Comparison of ENCODE assay signal across 25 cellular contexts in genomic region chr4:70841951-70842350, GRCh38. TPM values are rescaled to one million over a fixed set of nuclear protein-coding genes. Genes with fewer than 3 reads are reported as not detected.
DNase-seq lines count a peak whose midpoint lies in the region; ATAC-seq, FAIRE-seq and TF ChIP-seq lines count a peak whose summit lies in the region.
"Had no signal": no experiment of that assay in that cellular context is flagged by ENCODE, and none has a peak within 500 bp of the region (broad histone marks: within the 10 kb centered on the region; RNA-seq: fewer than 3 reads in every experiment).

No MANE protein-coding gene starts in this region.

- intact Hi-C loops in left ventricle myocardium inferior (cut with micrococcal nuclease) (no loop called here), Right ventricle myocardium inferior (cut with DNase I) (loop anchor here (2.0 kb wide), 1 partner anchor 61 kb away; the partner anchor contains the start of gene MOB1B), kidney (cut with DNase I) (no loop called here)

- ATAC-seq in Right ventricle myocardium inferior = no peak
- no peak for ATAC-seq in stimulated activated memory B cell treated with anti-CD40 and anti-IgM and Interleukin-4, amounts not matched to agents 10 μg/mL and 1 μg/mL and 100 μg/mL, for 72 hours
- ATAC-seq: K562; left cardiac atrium; naive thymus-derived CD4-positive, alpha-beta T cell; PC-3 had no signal

- no peaks in the 10 kb centered on the region for H3K36me3 ChIP-seq in left ventricle myocardium inferior
- H3K36me3 ChIP-seq in SJCRH30 = no peaks in the 10 kb centered on the region
- H3K36me3 ChIP-seq in kidney (ENCODE audit: control insufficient read depth in 1 of 2, insufficient read depth in 2 of 2, low read length in 2 of 2) = no peaks in the 10 kb centered on the region
- H3K36me3 ChIP-seq: sigmoid colon, thoracic aorta had no signal

- H3K9ac ChIP-seq in kidney (ENCODE audit: low read length in 2 of 2) = no peak overlapping the region

- no peak overlapping the region for H3K4me3 ChIP-seq in left ventricle myocardium inferior
- H3K4me3 ChIP-seq in SJCRH30 = no peak overlapping the region
- H3K4me3 ChIP-seq in kidney (ENCODE audit: low read length in 2 of 2) = no peak overlapping the region
- H3K4me3 ChIP-seq: K562, sigmoid colon, thoracic aorta had no signal

- H3K27ac Mint-ChIP-seq in stimulated activated memory B cell treated with anti-CD40 and anti-IgM and Interleukin-4, amounts not matched to agents 10 μg/mL and 1 μg/mL and 100 μg/mL, for 72 hours = peak overlapping the region; percentile 96
- H3K27ac Mint-ChIP-seq: activated CD4-positive, alpha-beta memory T cell treated with anti-CD3 and anti-CD28 coated beads, Interleukin-2, amount 10 ng/mL, durations not matched to agents 7 days and 5 days had no signal

- H3K4me1 Mint-ChIP-seq in stimulated activated memory B cell treated with anti-CD40 and anti-IgM and Interleukin-4, amounts not matched to agents 10 μg/mL and 1 μg/mL and 100 μg/mL, for 72 hours = peaks cover 57% of the 10 kb centered on the region

- H3K27me3 ChIP-seq in left ventricle myocardium inferior (ENCODE audit: low read depth) (no peaks in the 10 kb centered on the region), SJCRH30 (no peaks in the 10 kb centered on the region)
- H3K27me3 ChIP-seq: sigmoid colon had no signal

- no peaks in the 10 kb centered on the region for H3K27me3 Mint-ChIP-seq in stimulated activated memory B cell treated with anti-CD40 and anti-IgM and Interleukin-4, amounts not matched to agents 10 μg/mL and 1 μg/mL and 100 μg/mL, for 72 hours
- H3K27me3 Mint-ChIP-seq: activated CD4-positive, alpha-beta memory T cell treated with anti-CD3 and anti-CD28 coated beads, Interleukin-2, amount 10 ng/mL, durations not matched to agents 7 days and 5 days; activated naive CD4-positive, alpha-beta T cell treated with anti-CD3 and anti-CD28 coated beads, Interleukin-2, amount 10 ng/mL, durations not matched to agents 7 days and 5 days; naive thymus-derived CD4-positive, alpha-beta T cell had no signal

- no peak for FAIRE-seq in kidney (lab: Jason Lieb, UNC)
- FAIRE-seq: astrocyte, K562 had no signal

- H3K9me3 Mint-ChIP-seq in stimulated activated memory B cell treated with anti-CD40 and anti-IgM and Interleukin-4, amounts not matched to agents 10 μg/mL and 1 μg/mL and 100 μg/mL, for 72 hours = no peaks in the 10 kb centered on the region
- H3K9me3 Mint-ChIP-seq: activated CD4-positive, alpha-beta memory T cell treated with anti-CD3 and anti-CD28 coated beads, Interleukin-2, amount 10 ng/mL, durations not matched to agents 7 days and 5 days; activated naive CD4-positive, alpha-beta T cell treated with anti-CD3 and anti-CD28 coated beads, Interleukin-2, amount 10 ng/mL, durations not matched to agents 7 days and 5 days; naive thymus-derived CD4-positive, alpha-beta T cell had no signal

- peak overlapping the region; percentile 12 for H3K27ac ChIP-seq in left ventricle myocardium inferior (replicated peaks)
- no peak overlapping the region for H3K27ac ChIP-seq in SJCRH30
- H3K27ac ChIP-seq in kidney (ENCODE audit: low read depth in 2 of 2, low read length in 2 of 2) = no peak overlapping the region
- H3K27ac ChIP-seq: C4-2B had no signal

- H3K9me3 ChIP-seq in left ventricle myocardium inferior (replicated peaks) = no peaks in the 10 kb centered on the region
- no peaks in the 10 kb centered on the region for H3K9me3 ChIP-seq in SJCRH30 (replicated peaks)
- H3K9me3 ChIP-seq in kidney (ENCODE audit: control insufficient read depth in 1 of 2, low read length in 2 of 2) = no peaks in the 10 kb centered on the region
- H3K9me3 ChIP-seq: sigmoid colon, thoracic aorta had no signal

- H3K36me3 Mint-ChIP-seq in stimulated activated memory B cell treated with anti-CD40 and anti-IgM and Interleukin-4, amounts not matched to agents 10 μg/mL and 1 μg/mL and 100 μg/mL, for 72 hours = peaks cover under 1% of the 10 kb centered on the region

- no peak for DNase-seq in left ventricle myocardium inferior
- DNase-seq in Right ventricle myocardium inferior (ENCODE audit: missing footprints) = no peak
- peak; percentile 13 to 48 for DNase-seq in SJCRH30
- peak; percentile 56 for DNase-seq in kidney
- DNase-seq in NOMO-1 treated with dmso at 0.1 percent for 144 hours (lab: John Stamatoyannopoulos, UW; ENCODE audit: unreplicated experiment) = no peak
- no peak for DNase-seq in SK-N-DZ (ENCODE audit: low spot score)
- no peak for DNase-seq in NCI-H2227 (lab: John Stamatoyannopoulos, UW; ENCODE audit: unreplicated experiment)
- DNase-seq: activated CD4-positive, alpha-beta memory T cell treated with anti-CD3 and anti-CD28 coated beads, Interleukin-2, amount 10 ng/mL, durations not matched to agents 7 days and 5 days; activated naive CD4-positive, alpha-beta T cell treated with anti-CD3 and anti-CD28 coated beads, Interleukin-2, amount 10 ng/mL, durations not matched to agents 7 days and 5 days; left cardiac atrium; mesendoderm; MM.1S; naive thymus-derived CD4-positive, alpha-beta T cell; NCI-H1694 treated with DMSO at 0.1 percent for 48 hours; NCI-H2227 treated with DMSO at 0.1 percent for 48 hours; NCI-H774; PC-3; posterior cingulate gyrus; SHP77 treated with DMSO at 0.1 percent for 48 hours; sigmoid colon had no signal

- peak overlapping the region; percentile 59 for H3K4me3 Mint-ChIP-seq in stimulated activated memory B cell treated with anti-CD40 and anti-IgM and Interleukin-4, amounts not matched to agents 10 μg/mL and 1 μg/mL and 100 μg/mL, for 72 hours
- H3K4me3 Mint-ChIP-seq: activated CD4-positive, alpha-beta memory T cell treated with anti-CD3 and anti-CD28 coated beads, Interleukin-2, amount 10 ng/mL, durations not matched to agents 7 days and 5 days; activated naive CD4-positive, alpha-beta T cell treated with anti-CD3 and anti-CD28 coated beads, Interleukin-2, amount 10 ng/mL, durations not matched to agents 7 days and 5 days; naive thymus-derived CD4-positive, alpha-beta T cell had no signal

- peaks cover 27% of the 10 kb centered on the region for H3K4me1 ChIP-seq in left ventricle myocardium inferior
- no peaks in the 10 kb centered on the region; the same call in none of the 2 replicates for H3K4me1 ChIP-seq in SJCRH30
- peaks cover 0 to 3% of the 10 kb centered on the region in 2 donors for H3K4me1 ChIP-seq in kidney (ENCODE audit: control insufficient read depth in 1 of 2, insufficient read depth in 1 of 2, low read depth in 1 of 2, low read length in 2 of 2)

- no peak for TF ChIP-seq CTCF in left ventricle myocardium inferior (IDR thresholded peaks at IDR 0.05; ENCODE audit: borderline replicate concordance)
- no peak for TF ChIP-seq CTCF in kidney (IDR thresholded peaks at IDR 0.05; ENCODE audit: borderline replicate concordance, extremely low read depth, insufficient read depth)

RNA-seq across cellular contexts. Expression of gene GRSF1, which starts 2.3 kb away (rescaled TPM):
- total RNA-seq in left ventricle myocardium inferior (108 TPM), Right ventricle myocardium inferior (96.8 TPM), kidney (56.6 TPM)
- total RNA-seq in SJCRH30 (2014; rRNA removed; shearing (Covaris generic)) = 114 and 121 TPM in 2 replicates
- polyA plus RNA-seq in kidney (ENCODE audit: insufficient read depth, low read depth, low replicate concordance) = 64.9 TPM
- polyA plus RNA-seq in SK-N-DZ (2014; cell fraction: cytosol; rRNA removed) = 84.2 and 85.1 TPM in 2 replicates
- polyA plus RNA-seq in SK-N-DZ (2014; cell fraction: nucleus; rRNA removed) = 69.0 and 70.7 TPM in 2 replicates

Comparison
In these comparisons a context has a peak if more than half of its experiments do, and no peak if none do; other contexts are left out.
1. DNase-seq: peak in SJCRH30 (2 of 2) and kidney (single experiment); none in left ventricle myocardium inferior (single experiment), Right ventricle myocardium inferior (single experiment), NOMO-1 treated with dmso at 0.1 percent for 144 hours (single experiment), SK-N-DZ (single experiment) and NCI-H2227 (single experiment).